1 cellular context compared by ENCODE assay signal in genomic region chr2:220044383-220044782, GRCh38.
TF ChIP-seq lines count a peak whose summit lies in the region.

No MANE protein-coding gene starts in this region.

TF ChIP-seq in IMR-90, 13 proteins besides CTCF, POLR2A, EP300 and RAD21:
- no peak for TF ChIP-seq RCOR1 (IDR thresholded peaks at IDR 0.05; ENCODE audit: insufficient replicate concordance, low read length)
- TF ChIP-seq SMC3 (IDR thresholded peaks at IDR 0.05; ENCODE audit: low read depth, low read length) = no peak
- TF ChIP-seq USF2 (IDR thresholded peaks at IDR 0.05; ENCODE audit: low read depth, low read length) = no peak
- TF ChIP-seq MAFK (IDR thresholded peaks at IDR 0.05; ENCODE audit: low read depth, low read length) = no peak
- TF ChIP-seq NFE2L2 (IDR thresholded peaks at IDR 0.05; ENCODE audit: low read depth, low read length) = no peak
